In the genomic region with DNA sequence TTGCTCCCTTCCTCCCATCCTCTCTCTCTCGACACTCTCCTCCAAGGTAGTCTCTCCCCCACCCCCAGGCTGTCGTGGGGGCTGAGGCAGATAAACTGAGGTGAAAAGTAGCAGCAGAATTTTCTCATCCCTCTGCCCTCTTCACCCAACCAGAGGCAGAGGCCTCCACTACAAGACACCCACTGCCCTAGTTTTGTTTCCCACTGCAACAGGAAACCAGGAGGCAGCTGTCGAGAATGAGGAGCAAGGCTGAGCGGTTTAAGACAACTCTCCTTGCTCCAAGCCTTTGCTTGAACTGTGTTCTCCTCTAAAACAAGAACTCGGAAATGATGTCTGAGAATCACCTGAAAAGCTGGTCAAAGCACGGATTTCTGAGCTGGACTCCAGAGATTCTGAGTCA, we compare ENCODE assay signal across 21 cellular contexts.
"Had no signal": no experiment of that assay in that cellular context is flagged by ENCODE, and none has a peak within 500 bp of the region (broad histone marks: within the 10 kb centered on the region; RNA-seq: fewer than 3 reads in every experiment).

No MANE protein-coding gene starts in this region.

- H3K36me3 ChIP-seq: colonic mucosa, heart left ventricle, neutrophil, ovary, right atrium auricular region, sigmoid colon had no signal

- DNase-seq: colonic mucosa; dorsolateral prefrontal cortex; effector CD8-positive, alpha-beta T cell; heart left ventricle; hippocampal formation; left colon; left ventricle myocardium superior; mesenchymal stem cell; midbrain; naive B cell; nephron progenitor cell; ovary; sigmoid colon; stimulated activated CD4-positive, alpha-beta T cell treated with anti-CD3 and anti-CD28 coated beads, Interleukin-12 subunit alpha, Interleukin-12 subunit beta, amount 100 ng/mL, for 4 hours; stimulated activated naive CD4-positive, alpha-beta T cell treated with Interleukin-2 at 50 U/mL for 16 hours had no signal

- ATAC-seq: heart left ventricle, left colon, left ventricle myocardium superior had no signal

- H3K27ac ChIP-seq: colonic mucosa, dorsolateral prefrontal cortex, heart left ventricle, neutrophil, ovary, right atrium auricular region, sigmoid colon, skin epidermis had no signal

- H3K4me3 ChIP-seq: colonic mucosa, dorsolateral prefrontal cortex, heart left ventricle, lung, ovary, right atrium auricular region, sigmoid colon, skin epidermis had no signal

- H3K9me3 ChIP-seq: colonic mucosa, heart left ventricle, neutrophil, ovary, right atrium auricular region, sigmoid colon had no signal

- H3K27me3 ChIP-seq: colonic mucosa, dorsolateral prefrontal cortex, heart left ventricle, ovary, right atrium auricular region, sigmoid colon had no signal

- FAIRE-seq: frontal cortex, urothelium cell line had no signal
